In genomic region chr2:74146929-74147728, GRCh38 we compare ENCODE assay signal across 8 cellular contexts. TPM values are rescaled to one million over a fixed set of nuclear protein-coding genes. Genes with fewer than 3 reads are reported as not detected.
A peak's percentile ranks its signal among the peaks of the same experiment; 100 is the strongest.
DNase-seq lines count a peak whose midpoint lies in the region; ATAC-seq and TF ChIP-seq lines count a peak whose summit lies in the region.

No MANE protein-coding gene starts in this region.

- DNase-seq in right atrium auricular region (ENCODE audit: low spot score), result peak; percentile 58
- no peak for DNase-seq in spleen
- DNase-seq in OCI-M2 (lab: John Stamatoyannopoulos, UW; ENCODE audit: unreplicated experiment), result no peak
- DNase-seq in NCI-H2029 treated with DMSO at 0.1 percent for 48 hours (lab: John Stamatoyannopoulos, UW), result no peak

- intact Hi-C loops in spleen (cut with DNase I; ENCODE audit: low total_unique reads), result no loop called here

- peaks cover 12% of the 10 kb centered on the region for H3K79me2 ChIP-seq in ACC112 (ENCODE audit: control insufficient read depth, insufficient read depth, low read length, unreplicated experiment)

- no peaks in the 10 kb centered on the region for H3K36me3 ChIP-seq in ACC112 (ENCODE audit: insufficient read depth, low read length)
- H3K36me3 ChIP-seq in right atrium auricular region, result peaks cover 6% of the 10 kb centered on the region
- H3K36me3 ChIP-seq in spleen, result peaks cover 0 to 39% (median 18%) of the 10 kb centered on the region in 6 donors

- WGBS in spleen, 5 donors, result 9 to 11% (median 10%) methylated on average over 24 to 29 of the region's 29 CpGs

- H3K27ac ChIP-seq in ACC112 (ENCODE audit: low read depth, low read length) (0 out of 2 replicates have a peak overlapping the region, but pooled peaks have one; percentile 25), right atrium auricular region (peak overlapping the region; percentile 72 to 75), spleen (peak overlapping the region in 6 of 8 donors; percentile 51 to 78 (median 68))

- H3K4me3 ChIP-seq in ACC112 (ENCODE audit: low read depth, low read length), result peak overlapping the region; percentile 96
- H3K4me3 ChIP-seq in WI38 (ENCODE audit: low read depth, low read length), result peak overlapping the region; percentile 79
- peak overlapping the region; percentile 73 to 77 for H3K4me3 ChIP-seq in right atrium auricular region
- H3K4me3 ChIP-seq in spleen, result peak overlapping the region; percentile 65 to 95 (median 83)

- ATAC-seq in GM18511 (IDR thresholded peaks at IDR 0.05; ENCODE audit: unreplicated experiment) (peak; percentile 53), HG03469 (IDR thresholded peaks at IDR 0.05; ENCODE audit: unreplicated experiment) (peak; percentile 11)

- no peaks in the 10 kb centered on the region for H3K27me3 ChIP-seq in ACC112 (ENCODE audit: insufficient read depth, low read length)
- no peaks in the 10 kb centered on the region for H3K27me3 ChIP-seq in right atrium auricular region
- H3K27me3 ChIP-seq in spleen (replicated peaks in 1 of 7), result no peaks in the 10 kb centered on the region

- TF ChIP-seq CTCF in WI38 (IDR thresholded peaks at IDR 0.05; ENCODE audit: low read depth, low read length), result no peak
- TF ChIP-seq CTCF in right atrium auricular region (IDR thresholded peaks at IDR 0.05), result no peak
- no peak for TF ChIP-seq CTCF in spleen (IDR thresholded peaks at IDR 0.05 in 8 of 11, conservative IDR thresholded peaks at IDR 0.05 in 3 of 11)

- TF ChIP-seq POLR2A in spleen (IDR thresholded peaks at IDR 0.05), result no peak

- H3K4me1 ChIP-seq in ACC112 (ENCODE audit: control insufficient read depth, insufficient read depth, low read length, unreplicated experiment) (peaks cover 7% of the 10 kb centered on the region), right atrium auricular region (peaks cover 0 to 19% of the 10 kb centered on the region in 2 donors), spleen (peaks cover 10 to 39% (median 23%) of the 10 kb centered on the region in 6 donors)

- H2AFZ ChIP-seq in ACC112 (ENCODE audit: low read length, unreplicated experiment), result peak overlapping the region; percentile 98

- no peaks in the 10 kb centered on the region for H3K9me3 ChIP-seq in right atrium auricular region
- H3K9me3 ChIP-seq in spleen, result no peaks in the 10 kb centered on the region

RNA-seq across cellular contexts. Expression of gene BOLA3, which starts 0.6 kb away (rescaled TPM):
- total RNA-seq in right atrium auricular region (100 to 1,000 TPM in 1 of 2 donors, 10 to 100 TPM in 1; 60.4 to 174 TPM), spleen (10 to 100 TPM; 12.6 to 39.8 (median 18.8) TPM)
- polyA plus RNA-seq in spleen, result 10 to 100 TPM; 33.6 to 41.4 (median 39.3) TPM

RNA-seq across cellular contexts. Expression of gene MOB1A, which starts 31.6 kb away (rescaled TPM):
- total RNA-seq in right atrium auricular region, result 10 to 100 TPM; 47.8 TPM
- 100 to 1,000 TPM; 144 to 198 (median 177) TPM for total RNA-seq in spleen
- 10 to 100 TPM; 55.0 to 87.1 (median 62.8) TPM for polyA plus RNA-seq in spleen

RNA-seq across cellular contexts. Expression of gene MTHFD2, which starts 51.3 kb away (rescaled TPM):
- total RNA-seq in right atrium auricular region, result 10 to 100 TPM; 12.9 to 15.8 TPM
- total RNA-seq in spleen, result 10 to 100 TPM; 32.5 to 71.1 (median 45.1) TPM
- 10 to 100 TPM; 17.8 to 35.8 (median 26.8) TPM for polyA plus RNA-seq in spleen
